17 cellular contexts compared by ENCODE assay signal in genomic region chr7:99201027-99201426, GRCh38. TPM values are rescaled to one million over a fixed set of nuclear protein-coding genes. Genes with fewer than 3 reads are reported as not detected.
DNase-seq lines count a peak whose midpoint lies in the region; ATAC-seq, FAIRE-seq and TF ChIP-seq lines count a peak whose summit lies in the region.
"Had no signal": no experiment of that assay in that cellular context is flagged by ENCODE, and none has a peak within 500 bp of the region (broad histone marks: within the 10 kb centered on the region; RNA-seq: fewer than 3 reads in every experiment).

No MANE protein-coding gene starts in this region.

- no peak for TF ChIP-seq POLR2A in A549 (IDR thresholded peaks at IDR 0.05; ENCODE audit: low read length)

- peaks cover 23% of the 10 kb centered on the region for H3K36me3 Mint-ChIP-seq in HFFc6 (ENCODE audit: low read depth)

- H3K9me3 Mint-ChIP-seq in HFFc6 = peaks cover 40% of the 10 kb centered on the region

- no peak for FAIRE-seq in A549 (lab: Jason Lieb, UNC)
- FAIRE-seq: small intestine had no signal

- CTCF ChIA-PET in A549 (lab: Yijun Ruan, JAX) = interaction anchor here (0.5 to 1.5 kb wide), 3 partner anchors 11 to 17 kb away, joined by 3 to 6 read pairs (median 4); no protein-coding TSS in a partner anchor

- WGBS in A549 (ENCODE audit: missing lambda C conversion rate) = 25% methylated on average over 2 of the region's 2 CpGs

- ATAC-seq in A549 (peak; percentile 91 to 92), HG02870 (IDR thresholded peaks at IDR 0.05; ENCODE audit: unreplicated experiment) (no peak), GM18520 (IDR thresholded peaks at IDR 0.05; ENCODE audit: unreplicated experiment) (no peak)
- ATAC-seq: activated CD4-positive, alpha-beta T cell treated with anti-CD3 and anti-CD28 coated beads for 36 hours; left colon had no signal

- peak in 1 of 2 experiments; percentile 30; a peak in 1 of 5 replicates for TF ChIP-seq RAD21 in A549 (conservative IDR thresholded peaks at IDR 0.05 in 1 of 2, IDR thresholded peaks at IDR 0.05 in 1 of 2)

- peak overlapping the region; percentile 10; the same call in 1 of the 2 replicates for H3K4me3 Mint-ChIP-seq in HFFc6
- H3K4me3 Mint-ChIP-seq: activated CD4-positive, alpha-beta T cell treated with anti-CD3 and anti-CD28 coated beads for 36 hours had no signal

- H3K4me3 ChIP-seq in A549 = no peak overlapping the region
- H3K4me3 ChIP-seq: esophagus muscularis mucosa, SK-N-MC, transverse colon had no signal

- TF ChIP-seq CTCF in A549 (IDR thresholded peaks at IDR 0.05) (no peak), HFFc6 (IDR thresholded peaks at IDR 0.05) (no peak)

- H3K9me3 ChIP-seq in A549 = peaks cover 55% of the 10 kb centered on the region

- DNase-seq in A549 (ENCODE audit: low read depth in 1 of 2, low spot score in 1 of 2) (peak; percentile 53 to 81), HFFc6 (peak; percentile 93), astrocyte of the hippocampus (ENCODE audit: low read depth, low spot score) (peak; percentile 74), iris pigment epithelial cell (ENCODE audit: low read depth) (peak; percentile 93), NCI-H345 treated with DMSO at 0.1 percent for 48 hours (lab: John Stamatoyannopoulos, UW; ENCODE audit: unreplicated experiment) (no peak), NOMO-1 treated with DMSO at 0.1 percent for 48 hours (lab: John Stamatoyannopoulos, UW; ENCODE audit: unreplicated experiment) (no peak)
- DNase-seq: activated CD4-positive, alpha-beta T cell treated with anti-CD3 and anti-CD28 coated beads for 36 hours; caudate nucleus; left colon; NCI-H345; small intestine; transverse colon had no signal

- POLR2A ChIA-PET in A549 (lab: Yijun Ruan, JAX) = interaction anchor here (0.7 to 1.0 kb wide), 2 partner anchors 23 to 102 kb away, joined by 3 read pairs; no protein-coding TSS in a partner anchor

- peak overlapping the region; percentile 83 for H3K27ac Mint-ChIP-seq in HFFc6
- H3K27ac Mint-ChIP-seq: activated CD4-positive, alpha-beta T cell treated with anti-CD3 and anti-CD28 coated beads for 36 hours had no signal

- H3K4me1 Mint-ChIP-seq in HFFc6 (ENCODE audit: low read depth) = peaks cover 47% of the 10 kb centered on the region
- H3K4me1 Mint-ChIP-seq: activated CD4-positive, alpha-beta T cell treated with anti-CD3 and anti-CD28 coated beads for 36 hours had no signal

- peaks cover 10% of the 10 kb centered on the region for H3K4me1 ChIP-seq in A549
- H3K4me1 ChIP-seq: esophagus muscularis mucosa, transverse colon had no signal

- H3K27me3 Mint-ChIP-seq in HFFc6 (ENCODE audit: insufficient read depth) = no peaks in the 10 kb centered on the region; the same call in 1 of the 2 replicates
- H3K27me3 Mint-ChIP-seq: activated CD4-positive, alpha-beta T cell treated with anti-CD3 and anti-CD28 coated beads for 36 hours had no signal

- H3K4me2 ChIP-seq in A549 = peak overlapping the region; percentile 39; the same call in 2 of the 3 replicates

- H3K27ac ChIP-seq in A549 = peak overlapping the region; percentile 71 to 75
- H3K27ac ChIP-seq: esophagus muscularis mucosa, SK-N-MC, transverse colon had no signal

- peak; percentile 38 to 64; a peak in 2 of 5 replicates for TF ChIP-seq EP300 in A549 (IDR thresholded peaks at IDR 0.05)

TF ChIP-seq in A549, 52 proteins besides CTCF, POLR2A, EP300 and RAD21 (continues in another document):
- TF ChIP-seq HDAC2 (IDR thresholded peaks at IDR 0.05) = no peak
- TF ChIP-seq TP53 (CRISPR knock-in tag; IDR thresholded peaks at IDR 0.05) = no peak
- TF ChIP-seq HOXB5 (CRISPR knock-in tag; IDR thresholded peaks at IDR 0.05) = no peak
- TF ChIP-seq, protein P1, sequence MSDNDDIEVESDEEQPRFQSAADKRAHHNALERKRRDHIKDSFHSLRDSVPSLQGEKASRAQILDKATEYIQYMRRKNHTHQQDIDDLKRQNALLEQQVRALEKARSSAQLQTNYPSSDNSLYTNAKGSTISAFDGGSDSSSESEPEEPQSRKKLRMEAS (IDR thresholded peaks at IDR 0.05) = no peak
- no peak for TF ChIP-seq RARB (CRISPR knock-in tag; IDR thresholded peaks at IDR 0.05)
- TF ChIP-seq JUN (IDR thresholded peaks at IDR 0.05) = peak; percentile 30 to 48; a peak in 2 of 5 replicates
- TF ChIP-seq PBX3 (IDR thresholded peaks at IDR 0.05) = no peak
- no peak for TF ChIP-seq ESRRA (IDR thresholded peaks at IDR 0.05; ENCODE audit: borderline replicate concordance, low read length)
- TF ChIP-seq MAZ (IDR thresholded peaks at IDR 0.05; ENCODE audit: borderline replicate concordance, low read depth, low read length) = no peak
- TF ChIP-seq FOSL2 (IDR thresholded peaks at IDR 0.05) = peak; percentile 79
- TF ChIP-seq FOSL2 (CRISPR knock-in tag; IDR thresholded peaks at IDR 0.05) = peak; percentile 93
- TF ChIP-seq TFCP2L1 (CRISPR knock-in tag; IDR thresholded peaks at IDR 0.05) = no peak
- TF ChIP-seq ZFP36 (IDR thresholded peaks at IDR 0.05; ENCODE audit: borderline replicate concordance, partially characterized antibody) = no peak
- no peak for TF ChIP-seq HOXB13 (CRISPR knock-in tag; IDR thresholded peaks at IDR 0.05; ENCODE audit: low read depth)
- no peak for TF ChIP-seq CBX2 (IDR thresholded peaks at IDR 0.05; ENCODE audit: borderline replicate concordance, low read depth)
- peak; percentile 77 for TF ChIP-seq MAFK (IDR thresholded peaks at IDR 0.05; ENCODE audit: partially characterized antibody)
- TF ChIP-seq ZC3H11A (IDR thresholded peaks at IDR 0.05) = no peak
- no peak; the same call in 1 of the 2 replicates for TF ChIP-seq NFE2L2 (conservative IDR thresholded peaks at IDR 0.05; ENCODE audit: low read length)
- TF ChIP-seq, protein P2, sequence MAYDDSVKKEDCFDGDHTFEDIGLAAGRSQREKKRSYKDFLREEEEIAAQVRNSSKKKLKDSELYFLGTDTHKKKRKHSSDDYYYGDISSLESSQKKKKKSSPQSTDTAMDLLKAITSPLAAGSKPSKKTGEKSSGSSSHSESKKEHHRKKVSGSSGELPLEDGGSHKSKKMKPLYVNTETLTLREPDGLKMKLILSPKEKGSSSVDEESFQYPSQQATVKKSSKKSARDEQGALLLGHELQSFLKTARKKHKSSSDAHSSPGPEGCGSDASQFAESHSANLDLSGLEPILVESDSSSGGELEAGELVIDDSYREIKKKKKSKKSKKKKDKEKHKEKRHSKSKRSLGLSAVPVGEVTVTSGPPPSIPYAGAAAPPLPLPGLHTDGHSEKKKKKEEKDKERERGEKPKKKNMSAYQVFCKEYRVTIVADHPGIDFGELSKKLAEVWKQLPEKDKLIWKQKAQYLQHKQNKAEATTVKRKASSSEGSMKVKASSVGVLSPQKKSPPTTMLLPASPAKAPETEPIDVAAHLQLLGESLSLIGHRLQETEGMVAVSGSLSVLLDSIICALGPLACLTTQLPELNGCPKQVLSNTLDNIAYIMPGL (CRISPR knock-in tag; IDR thresholded peaks at IDR 0.05; ENCODE audit: borderline replicate concordance) = no peak
- no peak for TF ChIP-seq PHF8 (IDR thresholded peaks at IDR 0.05; ENCODE audit: borderline replicate concordance, low read depth)
- no peak for TF ChIP-seq KDM1A (IDR thresholded peaks at IDR 0.05; ENCODE audit: low read depth)
- peak; percentile 71; the same call in 1 of the 2 replicates for TF ChIP-seq HES2 (IDR thresholded peaks at IDR 0.05)

RNA-seq across cellular contexts. Expression of gene KPNA7, which starts 6.9 kb away (rescaled TPM):
- polyA plus RNA-seq in A549 (2011; rRNA removed) (0.48 and 0.53 TPM in 2 replicates), A549 (2017; fragmentation: RNase III; extraction: RNeasy Plus Mini Kit Qiagen cat#74134 plus additional on column Dnase treatment) (0.28 to 0.53 TPM (median 0.41 TPM) in 3 replicates)
- polyA plus RNA-seq in A549 (2012; cell fraction: cytosol; rRNA removed) = 0.22 and 0.38 TPM in 2 replicates
- 0.36 and 0.38 TPM in 2 replicates for polyA plus RNA-seq in A549 (2012; cell fraction: nucleus; rRNA removed)
- polyA minus RNA-seq in A549 (2011; rRNA and poly(A)+ RNA removed) = 0.29 and 0.83 TPM in 2 replicates
- not detected for total RNA-seq in HFFc6 (2021; fragmentation: NEBNext Ultra II Directional; extraction: Animal tissue kit (Norgen Biotek cat#: 25700))
- total RNA-seq: activated CD4-positive, alpha-beta T cell treated with anti-CD3 and anti-CD28 coated beads for 36 hours; esophagus muscularis mucosa had no signal
- polyA plus RNA-seq: neural cell had no signal

RNA-seq across cellular contexts. Expression of gene SMURF1, which starts 57.1 kb away (rescaled TPM):
- polyA plus RNA-seq in A549 (2011; rRNA removed) = 21.5 and 22.1 TPM in 2 replicates
- 8.6 and 10.8 TPM in 2 replicates for polyA plus RNA-seq in A549 (2012; cell fraction: cytosol; rRNA removed)
- 23.9 and 34.3 TPM in 2 replicates for polyA plus RNA-seq in A549 (2012; cell fraction: nucleus; rRNA removed)
- polyA plus RNA-seq in A549 (2017; fragmentation: RNase III; extraction: RNeasy Plus Mini Kit Qiagen cat#74134 plus additional on column Dnase treatment) = 13.3 to 15.4 TPM (median 13.8 TPM) in 3 replicates
- polyA minus RNA-seq in A549 (2011; rRNA and poly(A)+ RNA removed) = 20.1 and 20.5 TPM in 2 replicates
- 10 to 100 TPM; 17.8 to 23.4 (median 21.3) TPM for total RNA-seq in HFFc6 (2021; fragmentation: NEBNext Ultra II Directional; extraction: Animal tissue kit (Norgen Biotek cat#: 25700))

Comparison
In these comparisons a context has a peak if more than half of its experiments do, and no peak if none do; other contexts are left out.
1. ATAC-seq: peak in A549 (2 of 2); none in HG02870 (single experiment) and GM18520 (single experiment).
2. DNase-seq: peak in A549 (2 of 2), HFFc6 (single experiment), astrocyte of the hippocampus (single experiment) and iris pigment epithelial cell (single experiment); none in NCI-H345 treated with DMSO at 0.1 percent for 48 hours (single experiment) and NOMO-1 treated with DMSO at 0.1 percent for 48 hours (single experiment).